ENCODE assay signal across 17 cellular contexts in genomic region chr10:125102821-125103220, GRCh38. TPM values are rescaled to one million over a fixed set of nuclear protein-coding genes. Genes with fewer than 3 reads are reported as not detected.
DNase-seq lines count a peak whose midpoint lies in the region; ATAC-seq, FAIRE-seq and TF ChIP-seq lines count a peak whose summit lies in the region.
"Had no signal": no experiment of that assay in that cellular context is flagged by ENCODE, and none has a peak within 500 bp of the region (broad histone marks: within the 10 kb centered on the region; RNA-seq: fewer than 3 reads in every experiment).

No MANE protein-coding gene starts in this region.

- H3K27ac Mint-ChIP-seq in brain (peak overlapping the region in 3 of 5 experiments; percentile 55 to 91 (median 62)), type B pancreatic cell (peak overlapping the region; percentile 72)
- no peak overlapping the region for H3K27ac Mint-ChIP-seq in stimulated activated naive CD8-positive, alpha-beta T cell treated with anti-CD3 and anti-CD28 coated beads, Interleukin-15, amount 100 ng/mL, for 72 hours
- H3K27ac Mint-ChIP-seq: activated CD4-positive, alpha-beta T cell treated with anti-CD3 and anti-CD28 coated beads, Interleukin-2, amount 10 ng/mL, durations not matched to agents 24 days and 14 days; T-helper 17 cell had no signal

- no peak overlapping the region for H2AFZ ChIP-seq in HepG2 (ENCODE audit: low read length)

- H3K4me2 ChIP-seq in HepG2 (ENCODE audit: low read depth, low read length), result no peak overlapping the region

- no peak for TF ChIP-seq POLR2A in HepG2 (IDR thresholded peaks at IDR 0.05; ENCODE audit: insufficient read depth in 1 of 2, low read depth in 2 of 2, low read length in 2 of 2)
- no peak for TF ChIP-seq POLR2A in right lobe of liver (IDR thresholded peaks at IDR 0.05)

- H3K9me3 Mint-ChIP-seq in brain (peaks cover 1 to 10% (median 5%) of the 10 kb centered on the region in 5 experiments), type B pancreatic cell (no peaks in the 10 kb centered on the region)
- H3K9me3 Mint-ChIP-seq in stimulated activated naive CD8-positive, alpha-beta T cell treated with anti-CD3 and anti-CD28 coated beads, Interleukin-15, amount 100 ng/mL, for 72 hours, result peaks cover 0 to 5% of the 10 kb centered on the region in 2 donors
- H3K9me3 Mint-ChIP-seq: activated CD4-positive, alpha-beta T cell treated with anti-CD3 and anti-CD28 coated beads, Interleukin-2, amount 10 ng/mL, durations not matched to agents 24 days and 14 days had no signal

- H3K9me3 ChIP-seq in HepG2 (ENCODE audit: low read length) (peaks cover 6% of the 10 kb centered on the region; the same call in 1 of the 2 replicates), right lobe of liver (no peaks in the 10 kb centered on the region), lower lobe of right lung (no peaks in the 10 kb centered on the region)
- H3K9me3 ChIP-seq: prostate gland, tibial nerve had no signal

- intact Hi-C loops in HepG2 (cut with micrococcal nuclease; ENCODE audit: unreplicated experiment), result no loop called here
- intact Hi-C loops in right lobe of liver (cut with DNase I), result no loop called here
- intact Hi-C loops in lower lobe of right lung (cut with DNase I), result no loop called here

- H3K27ac ChIP-seq in HepG2 (ENCODE audit: extremely low read length, insufficient read depth, low read length), result no peak overlapping the region
- H3K27ac ChIP-seq in right lobe of liver, result no peak overlapping the region
- H3K27ac ChIP-seq in lower lobe of right lung, result no peak overlapping the region
- H3K27ac ChIP-seq: prostate gland, tibial nerve had no signal

- TF ChIP-seq RAD21 in HepG2 (CRISPR knock-in tag; IDR thresholded peaks at IDR 0.05), result no peak

- DNase-seq in HepG2 (ENCODE audit: low spot score) (no peak), right lobe of liver (no peak), lower lobe of right lung (peak; percentile 16), type B pancreatic cell (ENCODE audit: extremely low spot score, unreplicated experiment) (no peak), GF-D8 (lab: John Stamatoyannopoulos, UW) (no peak)
- no peak for DNase-seq in stimulated activated naive CD8-positive, alpha-beta T cell treated with anti-CD3 and anti-CD28 coated beads, Interleukin-15, amount 100 ng/mL, for 72 hours
- DNase-seq: activated CD4-positive, alpha-beta T cell treated with anti-CD3 and anti-CD28 coated beads, Interleukin-2, amount 10 ng/mL, durations not matched to agents 24 days and 14 days; amygdala; DMS79; NCI-H1092; NCI-H524; RPMI8226; T-helper 17 cell had no signal

- no peak overlapping the region for H3K9ac ChIP-seq in HepG2 (ENCODE audit: insufficient read depth, low read depth, low read length)

- peaks cover 5% of the 10 kb centered on the region for H3K27me3 Mint-ChIP-seq in brain
- H3K27me3 Mint-ChIP-seq in type B pancreatic cell, result no peaks in the 10 kb centered on the region
- peaks cover 11% of the 10 kb centered on the region for H3K27me3 Mint-ChIP-seq in stimulated activated naive CD8-positive, alpha-beta T cell treated with anti-CD3 and anti-CD28 coated beads, Interleukin-15, amount 100 ng/mL, for 72 hours
- H3K27me3 Mint-ChIP-seq: activated CD4-positive, alpha-beta T cell treated with anti-CD3 and anti-CD28 coated beads, Interleukin-2, amount 10 ng/mL, durations not matched to agents 24 days and 14 days had no signal

- in situ Hi-C loops in HepG2 (cut with HindIII; ENCODE audit: extremely low pct_ligation_motif_present, low pct_unique_long_range_greater_than_20kb), result no loop called here

- H3K27me3 ChIP-seq in HepG2 (ENCODE audit: control insufficient read depth in 1 of 2, insufficient read depth in 2 of 2, low read length in 2 of 2), result peaks cover 2 to 33% of the 10 kb centered on the region in 2 experiments; a peak in 4 of 5 replicates
- H3K27me3 ChIP-seq in right lobe of liver, result no peaks in the 10 kb centered on the region
- H3K27me3 ChIP-seq in lower lobe of right lung (ENCODE audit: low read depth), result no peaks in the 10 kb centered on the region
- H3K27me3 ChIP-seq: tibial nerve had no signal

- no peak for FAIRE-seq in HepG2 (lab: Jason Lieb, UNC)

- 30% methylated on average over 6 of the region's 10 CpGs for WGBS in HepG2 (ENCODE audit: low lambda C conversion rate)
- WGBS in right lobe of liver (ENCODE audit: insufficient coverage, low coverage, low lambda C conversion rate, missing lambda C conversion rate), result 60% methylated on average over 1 of the region's 10 CpGs

- H3K4me3 Mint-ChIP-seq in brain (no peak overlapping the region), type B pancreatic cell (no peak overlapping the region)
- no peak overlapping the region for H3K4me3 Mint-ChIP-seq in stimulated activated naive CD8-positive, alpha-beta T cell treated with anti-CD3 and anti-CD28 coated beads, Interleukin-15, amount 100 ng/mL, for 72 hours
- H3K4me3 Mint-ChIP-seq: activated CD4-positive, alpha-beta T cell treated with anti-CD3 and anti-CD28 coated beads, Interleukin-2, amount 10 ng/mL, durations not matched to agents 24 days and 14 days; T-helper 17 cell had no signal

- CTCF ChIA-PET in HepG2 (lab: Yijun Ruan, JAX; ENCODE audit: low intra/inter-chr PET ratio, low total read pairs), result no interaction called here

- no peaks in the 10 kb centered on the region for H4K20me1 ChIP-seq in HepG2 (ENCODE audit: insufficient read depth, low read length)

- ATAC-seq in HepG2 (peak; percentile 32; the same call in 2 of the 3 replicates), right lobe of liver (no peak), lower lobe of right lung (no peak), HG03460 (IDR thresholded peaks at IDR 0.05; ENCODE audit: unreplicated experiment) (no peak)
- no peak for ATAC-seq in stimulated activated naive CD8-positive, alpha-beta T cell treated with anti-CD3 and anti-CD28 coated beads, Interleukin-15, amount 100 ng/mL, for 72 hours
- ATAC-seq: T-helper 17 cell had no signal

- H3K36me3 Mint-ChIP-seq in brain (peaks cover 53% of the 10 kb centered on the region), type B pancreatic cell (peaks cover 31% of the 10 kb centered on the region)

- H3K4me1 ChIP-seq in HepG2 (ENCODE audit: insufficient read depth, low read length) (0 out of 2 replicates have a peak, but pooled peaks cover 12% of the 10 kb centered on the region), right lobe of liver (no peaks in the 10 kb centered on the region), lower lobe of right lung (peaks cover 25% of the 10 kb centered on the region)
- H3K4me1 ChIP-seq: prostate gland had no signal

- BruUV-seq in HepG2 (replicated peaks; lab: Mats Ljungman, UMichigan), result no TSS peak

- H3K4me1 Mint-ChIP-seq in brain (peaks cover 97% of the 10 kb centered on the region), type B pancreatic cell (ENCODE audit: unreplicated experiment) (peaks cover 41% of the 10 kb centered on the region)
- H3K4me1 Mint-ChIP-seq in stimulated activated naive CD8-positive, alpha-beta T cell treated with anti-CD3 and anti-CD28 coated beads, Interleukin-15, amount 100 ng/mL, for 72 hours, result no peaks in the 10 kb centered on the region
- H3K4me1 Mint-ChIP-seq: activated CD4-positive, alpha-beta T cell treated with anti-CD3 and anti-CD28 coated beads, Interleukin-2, amount 10 ng/mL, durations not matched to agents 24 days and 14 days; T-helper 17 cell had no signal

- POLR2A ChIA-PET in HepG2 (lab: Yijun Ruan, JAX), result no interaction called here

- no peaks in the 10 kb centered on the region for H3K79me2 ChIP-seq in HepG2 (ENCODE audit: insufficient read depth, low read length)

- H3K4me3 ChIP-seq in HepG2 (replicated peaks in 1 of 3; ENCODE audit: insufficient read depth in 1 of 3, low read depth in 2 of 3, low read length in 3 of 3) (no peak overlapping the region), right lobe of liver (no peak overlapping the region), lower lobe of right lung (no peak overlapping the region)
- H3K4me3 ChIP-seq: prostate gland, tibial nerve had no signal

- H3K36me3 ChIP-seq in HepG2 (replicated peaks in 1 of 2; ENCODE audit: control insufficient read depth in 1 of 2, insufficient read depth in 2 of 2, low read length in 2 of 2) (no peaks in the 10 kb centered on the region), right lobe of liver (no peaks in the 10 kb centered on the region), lower lobe of right lung (peaks cover 31% of the 10 kb centered on the region)
- H3K36me3 ChIP-seq: prostate gland had no signal

- TF ChIP-seq EP300 in HepG2 (IDR thresholded peaks at IDR 0.05; ENCODE audit: low read depth in 2 of 2, low read length in 2 of 2), result no peak
- TF ChIP-seq EP300 in HepG2 (CRISPR knock-in tag; IDR thresholded peaks at IDR 0.05; ENCODE audit: borderline replicate concordance), result no peak

- TF ChIP-seq CTCF in HepG2 (CRISPR knock-in tag; IDR thresholded peaks at IDR 0.05) (no peak), right lobe of liver (IDR thresholded peaks at IDR 0.05) (no peak), brain (conservative IDR thresholded peaks at IDR 0.05) (no peak), lower lobe of right lung (IDR thresholded peaks at IDR 0.05) (no peak), type B pancreatic cell (conservative IDR thresholded peaks at IDR 0.05) (no peak)

RNA-seq across cellular contexts. Expression of gene CTBP2, which starts 57.5 kb away (rescaled TPM):
- total RNA-seq in HepG2 (2016; rRNA removed; fragmentation: Illumina TruSeq; extraction: Trizol), result not detected in 2 replicates
- total RNA-seq in HepG2 (2016; cell fraction: cytosol; rRNA removed; fragmentation: Illumina TruSeq; extraction: Trizol; ENCODE audit: low read depth), result not detected in 2 replicates
- not detected in 2 replicates for total RNA-seq in HepG2 (2016; cell fraction: insoluble cytoplasmic fraction; rRNA removed; fragmentation: Illumina TruSeq; extraction: Trizol)
- total RNA-seq in HepG2 (2016; cell fraction: membrane; rRNA removed; fragmentation: Illumina TruSeq; extraction: Trizol), result not detected in 2 replicates
- total RNA-seq in HepG2 (2016; cell fraction: nucleus; rRNA removed; fragmentation: Illumina TruSeq; extraction: Trizol), result not detected in 2 replicates
- 0.08 TPM in 1 of 2 replicates, not detected in the other for polyA plus RNA-seq in HepG2 (2011; rRNA removed)
- polyA plus RNA-seq in HepG2 (2011; cell fraction: cytosol; rRNA removed), result 0.04 and 0.05 TPM in 2 replicates
- polyA plus RNA-seq in HepG2 (2011; cell fraction: nucleus; rRNA removed), result 0.02 TPM in 1 of 2 replicates, not detected in the other
- polyA plus RNA-seq in HepG2 (2012), result 0.08 TPM in 2 replicates
- not detected in 2 replicates for polyA plus RNA-seq in HepG2 (2016; cell fraction: cytosol; fragmentation: Illumina TruSeq; extraction: Trizol; ENCODE audit: low read depth)
- not detected in 2 replicates for polyA plus RNA-seq in HepG2 (2016; cell fraction: insoluble cytoplasmic fraction; fragmentation: Illumina TruSeq; extraction: Trizol; ENCODE audit: low read depth)
- polyA plus RNA-seq in HepG2 (2016; cell fraction: membrane; fragmentation: Illumina TruSeq; extraction: Trizol; ENCODE audit: low read depth), result not detected in 2 replicates
- not detected in 2 replicates for polyA plus RNA-seq in HepG2 (2016; cell fraction: nucleus; fragmentation: Illumina TruSeq; extraction: Trizol; ENCODE audit: insufficient read depth, low read depth)
- polyA minus RNA-seq in HepG2 (2011; rRNA and poly(A)+ RNA removed; ENCODE audit: low replicate concordance), result 1.2 and 101 TPM in 2 replicates
- polyA minus RNA-seq in HepG2 (2011; cell fraction: cytosol; rRNA and poly(A)+ RNA removed), result 0.49 and 0.53 TPM in 2 replicates
- polyA minus RNA-seq in HepG2 (2011; cell fraction: nucleus; rRNA and poly(A)+ RNA removed), result 0.39 TPM in 1 of 2 replicates, not detected in the other
- 1 to 10 TPM; 3.2 to 8.2 (median 5.4) TPM for total RNA-seq in right lobe of liver
- polyA plus RNA-seq in brain (ENCODE audit: insufficient read depth, low read depth, low replicate concordance), result 37.8 TPM
- 73.0 TPM for total RNA-seq in lower lobe of right lung
- 101 and 113 TPM in 2 replicates for total RNA-seq in type B pancreatic cell (ENCODE audit: low replicate concordance)

Comparison
In these comparisons a context has a peak if more than half of its experiments do, and no peak if none do; other contexts are left out.
1. H3K27ac Mint-ChIP-seq: peak in brain (3 of 5) and type B pancreatic cell (single experiment); none in stimulated activated naive CD8-positive, alpha-beta T cell treated with anti-CD3 and anti-CD28 coated beads, Interleukin-15, amount 100 ng/mL, for 72 hours (0 of 2).